Comparison of ENCODE assay signal across 8 cellular contexts in genomic region chr15:90387534-90388461, GRCh38. TPM values are rescaled to one million over a fixed set of nuclear protein-coding genes. Genes with fewer than 3 reads are reported as not detected.
A peak's percentile ranks its signal among the peaks of the same experiment; 100 is the strongest.
DNase-seq lines count a peak whose midpoint lies in the region; ATAC-seq and TF ChIP-seq lines count a peak whose summit lies in the region.

Gene IQGAP1, plus strand, starts transcription at chr15:90388242. Its CDS starts 100 bp downstream, at chr15:90388342.

- no peaks in the 10 kb centered on the region for H3K27me3 Mint-ChIP-seq in activated B cell treated with CpG ODN at 0.5 μM for 24 hours

- no peaks in the 10 kb centered on the region for H3K9me3 Mint-ChIP-seq in activated B cell treated with CpG ODN at 0.5 μM for 24 hours

- ATAC-seq in GM18909 (IDR thresholded peaks at IDR 0.05; ENCODE audit: poor library complexity, unreplicated experiment) (peak; percentile 93), HG03175 (IDR thresholded peaks at IDR 0.05; ENCODE audit: unreplicated experiment) (peak; percentile 92), activated B cell treated with CpG ODN at 0.5 μM for 24 hours (ENCODE audit: low read depth) (peak; percentile 85)

- peak within 1 kb of the TSS; percentile 93 for H3K4me3 Mint-ChIP-seq in activated B cell treated with CpG ODN at 0.5 μM for 24 hours

- POLR2A ChIA-PET in AG04450 (lab: Yijun Ruan, JAX) = interaction anchor here (0.6 to 1.7 kb wide), 16 partner anchors 12 to 538 kb away, joined by 3 to 10 read pairs (median 4); no protein-coding TSS in a partner anchor
- POLR2A ChIA-PET in activated B cell treated with CpG ODN at 0.5 μM for 24 hours (lab: Charles Lee) = interaction anchor here (0.5 to 2.2 kb wide), 42 partner anchors 8 to 607 kb away, joined by 3 to 36 read pairs (median 5); partner anchors contain the start of genes BLM, CIB1, CRTC3 and GDPGP1

- peak within 1 kb of the TSS; percentile 95 for H3K27ac Mint-ChIP-seq in activated B cell treated with CpG ODN at 0.5 μM for 24 hours

- intact Hi-C loops in activated B cell treated with CpG ODN at 0.5 μM for 24 hours (cut with micrococcal nuclease) = loop anchor here (1.0 to 10.0 kb wide), 8 partner anchors 14 to 545 kb away; partner anchors contain the start of genes GDPGP1, HDDC3, IDH2 and ZNF774

- H3K27me3 ChIP-seq in AG04450 (ENCODE audit: control insufficient read depth, insufficient read depth, low read length) = no peaks in the 10 kb centered on the region

- TF ChIP-seq CTCF in AG04450 (IDR thresholded peaks at IDR 0.05; ENCODE audit: low read depth, low read length) = no peak
- TF ChIP-seq CTCF in activated B cell treated with CpG ODN at 0.5 μM for 24 hours (IDR thresholded peaks at IDR 0.05) = no peak

- H3K27ac ChIP-seq in AG04450 (ENCODE audit: low read depth, low read length) = peak within 1 kb of the TSS; percentile 65
- peak within 1 kb of the TSS; percentile 80 for H3K27ac ChIP-seq in caudate nucleus (ENCODE audit: low read depth, low read length)

- H3K9me3 ChIP-seq in AG04450 (ENCODE audit: control insufficient read depth, insufficient read depth, low read length) = no peaks in the 10 kb centered on the region; the same call in 1 of the 2 replicates

- H3K36me3 Mint-ChIP-seq in activated B cell treated with CpG ODN at 0.5 μM for 24 hours (ENCODE audit: low read depth) = peaks cover 35% of the 10 kb centered on the region

- H3K4me1 Mint-ChIP-seq in activated B cell treated with CpG ODN at 0.5 μM for 24 hours = peaks cover 47% of the 10 kb centered on the region

- CTCF ChIA-PET in AG04450 (lab: Charles Lee) (interaction anchor here (0.5 to 1.2 kb wide), 3 partner anchors 13 to 68 kb away, joined by 3 to 6 read pairs (median 5); no protein-coding TSS in a partner anchor), activated B cell treated with CpG ODN at 0.5 μM for 24 hours (lab: Charles Lee) (interaction anchor here (0.9 to 1.8 kb wide), 3 partner anchors 9 to 498 kb away, joined by 3 to 8 read pairs (median 5); no protein-coding TSS in a partner anchor)

- peak within 1 kb of the TSS; percentile 96 for H3K4me3 ChIP-seq in AG04450 (ENCODE audit: low read depth, low read length)

- DNase-seq in AG04450 (ENCODE audit: low read depth, low spot score) (peak; percentile 90), NCI-H226 (peak; percentile 95), activated B cell treated with CpG ODN at 0.5 μM for 24 hours (peak; percentile 88), caudate nucleus (lab: John Stamatoyannopoulos, UW) (peak; percentile 35 to 98 (median 93)), iris pigment epithelial cell (ENCODE audit: low read depth) (peak; percentile 96)
- DNase-seq in stimulated activated CD4-positive, alpha-beta T cell treated with anti-CD3 and anti-CD28 coated beads, Interleukin-12 subunit alpha, Interleukin-12 subunit beta, amount 100 ng/mL, for 4 hours = peak; percentile 96

RNA-seq across cellular contexts. Expression of gene IQGAP1, which starts in this region (rescaled TPM):
- polyA plus RNA-seq in AG04450 (2011; rRNA removed) = 141 and 170 TPM in 2 replicates
- polyA minus RNA-seq in AG04450 (2011; rRNA and poly(A)+ RNA removed) = 235 and 297 TPM in 2 replicates
- 187 and 227 TPM in 2 replicates for total RNA-seq in activated B cell treated with CpG ODN at 0.5 μM for 24 hours

Comparison
In these comparisons a context has a peak if more than half of its experiments do, and no peak if none do; other contexts are left out.
1. Peak in every context shown above with its lines: DNase-seq, ATAC-seq, H3K4me3 ChIP-seq and H3K27ac ChIP-seq.